19 cellular contexts compared by ENCODE assay signal in genomic region chr2:74269667-74270066, GRCh38.
"Had no signal": no experiment of that assay in that cellular context is flagged by ENCODE, and none has a peak within 500 bp of the region (broad histone marks: within the 10 kb centered on the region; RNA-seq: fewer than 3 reads in every experiment).

No MANE protein-coding gene starts in this region.

- H3K4me3 ChIP-seq: esophagus squamous epithelium, gastroesophageal sphincter, right atrium auricular region, sigmoid colon, skin epidermis, testis had no signal

- H3K4me3 Mint-ChIP-seq: natural killer cell; neural crest cell; stimulated activated naive B cell treated with anti-CD40 and anti-IgM and Interleukin-4, amounts not matched to agents 10 μg/mL and 1 μg/mL and 100 μg/mL, for 72 hours; stimulated activated naive CD8-positive, alpha-beta T cell treated with anti-CD3 and anti-CD28 coated beads, Interleukin-15, amount 100 ng/mL, for 72 hours had no signal

- H3K27ac ChIP-seq: esophagus squamous epithelium, gastroesophageal sphincter, right atrium auricular region, sigmoid colon, skin epidermis, testis had no signal

- H3K36me3 Mint-ChIP-seq: natural killer cell had no signal

- H3K9me3 Mint-ChIP-seq: natural killer cell; neural crest cell; stimulated activated naive B cell treated with anti-CD40 and anti-IgM and Interleukin-4, amounts not matched to agents 10 μg/mL and 1 μg/mL and 100 μg/mL, for 72 hours; stimulated activated naive CD8-positive, alpha-beta T cell treated with anti-CD3 and anti-CD28 coated beads, Interleukin-15, amount 100 ng/mL, for 72 hours had no signal

- DNase-seq: dermis blood vessel endothelial cell; esophagus squamous epithelium; foreskin fibroblast; glutamatergic neuron; islet precursor cell; mammary epithelial cell; natural killer cell; sigmoid colon; stimulated activated CD4-positive, alpha-beta T cell treated with anti-CD3 and anti-CD28 coated beads, Interleukin-2, amount 100 ng/mL, for 24 hours; stimulated activated CD4-positive, alpha-beta T cell treated with anti-CD3 and anti-CD28 coated beads, Interleukin-4, amount 100 ng/mL, for 4 hours; stimulated activated naive B cell treated with anti-CD40 and anti-IgM and Interleukin-4, amounts not matched to agents 10 μg/mL and 1 μg/mL and 100 μg/mL, for 72 hours; stimulated activated naive CD8-positive, alpha-beta T cell treated with anti-CD3 and anti-CD28 coated beads, Interleukin-15, amount 100 ng/mL, for 72 hours; testis; trophoblast cell had no signal

- H3K27me3 Mint-ChIP-seq: stimulated activated naive B cell treated with anti-CD40 and anti-IgM and Interleukin-4, amounts not matched to agents 10 μg/mL and 1 μg/mL and 100 μg/mL, for 72 hours; stimulated activated naive CD8-positive, alpha-beta T cell treated with anti-CD3 and anti-CD28 coated beads, Interleukin-15, amount 100 ng/mL, for 72 hours had no signal

- H3K36me3 ChIP-seq: esophagus squamous epithelium, gastroesophageal sphincter, right atrium auricular region had no signal

- ATAC-seq: gastroesophageal sphincter; left lobe of liver; natural killer cell; stimulated activated naive B cell treated with anti-CD40 and anti-IgM and Interleukin-4, amounts not matched to agents 10 μg/mL and 1 μg/mL and 100 μg/mL, for 72 hours; stimulated activated naive CD8-positive, alpha-beta T cell treated with anti-CD3 and anti-CD28 coated beads, Interleukin-15, amount 100 ng/mL, for 72 hours had no signal

- H3K27me3 ChIP-seq: esophagus squamous epithelium, gastroesophageal sphincter, right atrium auricular region, sigmoid colon, testis had no signal

- H3K27ac Mint-ChIP-seq: natural killer cell; stimulated activated naive B cell treated with anti-CD40 and anti-IgM and Interleukin-4, amounts not matched to agents 10 μg/mL and 1 μg/mL and 100 μg/mL, for 72 hours; stimulated activated naive CD8-positive, alpha-beta T cell treated with anti-CD3 and anti-CD28 coated beads, Interleukin-15, amount 100 ng/mL, for 72 hours had no signal

- H3K9me3 ChIP-seq: esophagus squamous epithelium, gastroesophageal sphincter, right atrium auricular region, sigmoid colon, testis had no signal

- H3K4me1 Mint-ChIP-seq: neural crest cell; stimulated activated naive B cell treated with anti-CD40 and anti-IgM and Interleukin-4, amounts not matched to agents 10 μg/mL and 1 μg/mL and 100 μg/mL, for 72 hours had no signal

- H3K4me1 ChIP-seq: gastroesophageal sphincter, right atrium auricular region, sigmoid colon, testis had no signal
